ENCODE assay signal across 8 cellular contexts in the genomic region with DNA sequence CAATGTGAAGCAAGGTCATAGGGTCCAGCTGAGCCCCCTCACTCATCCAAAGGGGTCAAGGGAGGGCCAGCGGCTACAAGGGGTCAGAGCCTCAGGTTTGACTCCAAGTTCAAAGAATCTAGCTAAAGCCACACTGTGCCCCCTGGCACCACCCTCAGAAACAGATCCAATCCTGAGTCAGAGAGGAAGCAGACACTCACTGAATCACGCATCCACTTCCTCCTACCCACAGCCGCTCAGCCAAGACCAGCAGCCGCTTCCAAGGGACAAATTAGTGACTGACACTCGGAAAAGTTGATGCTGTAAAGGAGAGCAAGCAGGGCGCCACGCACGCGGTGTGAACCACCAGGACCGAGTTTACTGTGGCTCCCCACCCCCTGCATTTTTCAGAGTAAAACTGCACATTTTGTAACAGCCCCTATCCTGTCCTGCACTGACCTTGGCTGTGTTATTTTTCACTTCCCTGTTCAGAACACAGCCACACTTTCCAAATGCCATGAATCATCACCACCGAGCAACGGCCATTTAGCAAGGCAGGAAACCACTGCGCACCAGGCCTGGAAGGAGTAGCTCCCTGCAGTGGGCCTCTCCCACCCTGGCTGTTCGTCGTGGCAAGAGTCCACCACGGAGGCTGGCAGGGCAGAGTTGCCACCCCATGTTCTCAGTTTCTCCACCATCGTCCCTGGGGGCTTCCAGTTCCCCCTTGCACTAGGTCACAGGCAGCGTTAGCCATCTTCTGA.
DNase-seq lines count a peak whose midpoint lies in the region; ATAC-seq and TF ChIP-seq lines count a peak whose summit lies in the region.

No MANE protein-coding gene starts in this region.

- no peaks in the 10 kb centered on the region for H3K9me3 Mint-ChIP-seq in activated naive CD4-positive, alpha-beta T cell treated with anti-CD3 and anti-CD28 coated beads, Interleukin-2, amount 50 U/mL, for 24 hours

- peaks cover 60% of the 10 kb centered on the region for H3K4me1 Mint-ChIP-seq in activated naive CD4-positive, alpha-beta T cell treated with anti-CD3 and anti-CD28 coated beads, Interleukin-2, amount 50 U/mL, for 24 hours

- intact Hi-C loops in cardiac septum (cut with DNase I) (loop anchor here (5.0 kb wide), 2 partner anchors 259 to 369 kb away; a partner anchor contains a TSS), sciatic nerve (cut with DNase I) (loop anchor here (10.0 kb wide), 1 partner anchor 256 kb away; no protein-coding TSS in a partner anchor)

- H3K27ac Mint-ChIP-seq in activated naive CD4-positive, alpha-beta T cell treated with anti-CD3 and anti-CD28 coated beads, Interleukin-2, amount 50 U/mL, for 24 hours, result peak overlapping the region; percentile 89

- peak overlapping the region; percentile 64 for H3K4me3 Mint-ChIP-seq in activated naive CD4-positive, alpha-beta T cell treated with anti-CD3 and anti-CD28 coated beads, Interleukin-2, amount 50 U/mL, for 24 hours

- H3K27me3 Mint-ChIP-seq in activated naive CD4-positive, alpha-beta T cell treated with anti-CD3 and anti-CD28 coated beads, Interleukin-2, amount 50 U/mL, for 24 hours, result no peaks in the 10 kb centered on the region

- no peaks in the 10 kb centered on the region for H3K36me3 Mint-ChIP-seq in activated naive CD4-positive, alpha-beta T cell treated with anti-CD3 and anti-CD28 coated beads, Interleukin-2, amount 50 U/mL, for 24 hours

- peak; percentile 38 for ATAC-seq in HG02852 (IDR thresholded peaks at IDR 0.05; ENCODE audit: unreplicated experiment)
- ATAC-seq in SK-N-SH treated with all-trans-retinoic acid at 6 μM for 48 hours, result peak; percentile 89
- ATAC-seq in sciatic nerve, result peak; percentile 79

- DNase-seq in GM04503 (ENCODE audit: low read depth), result peak; percentile 92
- DNase-seq in cardiac septum (ENCODE audit: low spot score), result peak; percentile 90
- peak; percentile 79 for DNase-seq in sciatic nerve (ENCODE audit: low spot score)
- no peak for DNase-seq in NCI-H1092 treated with DMSO at 0.1 percent for 48 hours (lab: John Stamatoyannopoulos, UW)
- no peak for DNase-seq in NCI-H446 treated with DMSO at 0.1 percent for 48 hours (lab: John Stamatoyannopoulos, UW)

TF ChIP-seq in SK-N-SH treated with all-trans-retinoic acid at 6 μM for 48 hours, 23 proteins besides CTCF, POLR2A, EP300 and RAD21:
- TF ChIP-seq ZNF8 (CRISPR knock-in tag; IDR thresholded peaks at IDR 0.05) (no peak), ZFP30 (CRISPR knock-in tag; IDR thresholded peaks at IDR 0.05) (no peak), ZFP3 (CRISPR knock-in tag; IDR thresholded peaks at IDR 0.05) (peak; percentile 60), ARNTL (CRISPR knock-in tag; IDR thresholded peaks at IDR 0.05; ENCODE audit: borderline replicate concordance, low read depth) (no peak), ZNF70 (CRISPR knock-in tag; IDR thresholded peaks at IDR 0.05) (no peak), PPARA (CRISPR knock-in tag; IDR thresholded peaks at IDR 0.05; ENCODE audit: borderline replicate concordance) (no peak), CSDC2 (CRISPR knock-in tag; IDR thresholded peaks at IDR 0.05) (0 out of 2 replicates have a peak, but pooled peaks have one; percentile 10), TOX (CRISPR knock-in tag; IDR thresholded peaks at IDR 0.05; ENCODE audit: borderline replicate concordance) (peak; percentile 21; the same call in 1 of the 2 replicates), ZC3H10 (CRISPR knock-in tag; IDR thresholded peaks at IDR 0.05) (no peak), SNAI2 (CRISPR knock-in tag; IDR thresholded peaks at IDR 0.05) (0 out of 2 replicates have a peak, but pooled peaks have one; percentile 51), OSR1 (CRISPR knock-in tag; IDR thresholded peaks at IDR 0.05) (peak; percentile 91; the same call in 1 of the 2 replicates)
- TF ChIP-seq, protein P1, sequence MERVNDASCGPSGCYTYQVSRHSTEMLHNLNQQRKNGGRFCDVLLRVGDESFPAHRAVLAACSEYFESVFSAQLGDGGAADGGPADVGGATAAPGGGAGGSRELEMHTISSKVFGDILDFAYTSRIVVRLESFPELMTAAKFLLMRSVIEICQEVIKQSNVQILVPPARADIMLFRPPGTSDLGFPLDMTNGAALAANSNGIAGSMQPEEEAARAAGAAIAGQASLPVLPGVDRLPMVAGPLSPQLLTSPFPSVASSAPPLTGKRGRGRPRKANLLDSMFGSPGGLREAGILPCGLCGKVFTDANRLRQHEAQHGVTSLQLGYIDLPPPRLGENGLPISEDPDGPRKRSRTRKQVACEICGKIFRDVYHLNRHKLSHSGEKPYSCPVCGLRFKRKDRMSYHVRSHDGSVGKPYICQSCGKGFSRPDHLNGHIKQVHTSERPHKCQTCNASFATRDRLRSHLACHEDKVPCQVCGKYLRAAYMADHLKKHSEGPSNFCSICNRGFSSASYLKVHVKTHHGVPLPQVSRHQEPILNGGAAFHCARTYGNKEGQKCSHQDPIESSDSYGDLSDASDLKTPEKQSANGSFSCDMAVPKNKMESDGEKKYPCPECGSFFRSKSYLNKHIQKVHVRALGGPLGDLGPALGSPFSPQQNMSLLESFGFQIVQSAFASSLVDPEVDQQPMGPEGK (CRISPR knock-in tag; IDR thresholded peaks at IDR 0.05; ENCODE audit: borderline replicate concordance), result no peak
- TF ChIP-seq, protein P2, sequence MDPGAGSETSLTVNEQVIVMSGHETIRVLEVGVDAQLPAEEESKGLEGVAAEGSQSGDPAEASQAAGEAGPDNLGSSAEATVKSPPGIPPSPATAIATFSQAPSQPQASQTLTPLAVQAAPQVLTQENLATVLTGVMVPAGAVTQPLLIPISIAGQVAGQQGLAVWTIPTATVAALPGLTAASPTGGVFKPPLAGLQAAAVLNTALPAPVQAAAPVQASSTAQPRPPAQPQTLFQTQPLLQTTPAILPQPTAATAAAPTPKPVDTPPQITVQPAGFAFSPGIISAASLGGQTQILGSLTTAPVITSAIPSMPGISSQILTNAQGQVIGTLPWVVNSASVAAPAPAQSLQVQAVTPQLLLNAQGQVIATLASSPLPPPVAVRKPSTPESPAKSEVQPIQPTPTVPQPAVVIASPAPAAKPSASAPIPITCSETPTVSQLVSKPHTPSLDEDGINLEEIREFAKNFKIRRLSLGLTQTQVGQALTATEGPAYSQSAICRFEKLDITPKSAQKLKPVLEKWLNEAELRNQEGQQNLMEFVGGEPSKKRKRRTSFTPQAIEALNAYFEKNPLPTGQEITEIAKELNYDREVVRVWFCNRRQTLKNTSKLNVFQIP (CRISPR knock-in tag; IDR thresholded peaks at IDR 0.05; ENCODE audit: borderline replicate concordance, low read depth), result peak; percentile 23; the same call in 1 of the 2 replicates

Comparison
In these comparisons a context has a peak if more than half of its experiments do, and no peak if none do; other contexts are left out.
1. DNase-seq: peak in GM04503 (single experiment), cardiac septum (single experiment) and sciatic nerve (single experiment); none in NCI-H1092 treated with DMSO at 0.1 percent for 48 hours (single experiment) and NCI-H446 treated with DMSO at 0.1 percent for 48 hours (single experiment).
2. ATAC-seq: peak in every context shown above with its lines; median percentile 89 in SK-N-SH treated with all-trans-retinoic acid at 6 μM for 48 hours; 79 in sciatic nerve; 38 in HG02852.